In genomic region chr2:3449106-3449505, GRCh38 we compare ENCODE assay signal across 2 cellular contexts.
TF ChIP-seq lines count a peak whose summit lies in the region.

No MANE protein-coding gene starts in this region.

TF ChIP-seq in IMR-90, 13 proteins besides CTCF, POLR2A, EP300 and RAD21:
- TF ChIP-seq BHLHE40 (IDR thresholded peaks at IDR 0.05; ENCODE audit: low read depth, low read length) (no peak), CEBPB (IDR thresholded peaks at IDR 0.05; ENCODE audit: low read depth, low read length) (no peak), RCOR1 (IDR thresholded peaks at IDR 0.05; ENCODE audit: insufficient replicate concordance, low read length) (no peak), MXI1 (IDR thresholded peaks at IDR 0.05; ENCODE audit: borderline replicate concordance, low read depth, low read length) (no peak), NFE2L2 (IDR thresholded peaks at IDR 0.05; ENCODE audit: low read depth, low read length) (no peak), USF2 (IDR thresholded peaks at IDR 0.05; ENCODE audit: low read depth, low read length) (no peak), MAZ (IDR thresholded peaks at IDR 0.05; ENCODE audit: borderline replicate concordance, low read depth, low read length) (no peak), ELK1 (IDR thresholded peaks at IDR 0.05; ENCODE audit: borderline replicate concordance, low read depth, low read length) (no peak), CHD1 (IDR thresholded peaks at IDR 0.05; ENCODE audit: low read depth, low read length) (no peak), SMC3 (IDR thresholded peaks at IDR 0.05; ENCODE audit: low read depth, low read length) (no peak), MAFK (IDR thresholded peaks at IDR 0.05; ENCODE audit: low read depth, low read length) (no peak), FOS (IDR thresholded peaks at IDR 0.05; ENCODE audit: low read depth, low read length) (no peak), RFX5 (IDR thresholded peaks at IDR 0.05; ENCODE audit: low read depth, low read length) (no peak)

TF ChIP-seq in WTC11, 78 proteins besides CTCF, POLR2A, EP300 and RAD21:
- TF ChIP-seq ZMAT4 (CRISPR knock-in tag; IDR thresholded peaks at IDR 0.05) (no peak), MLX (CRISPR knock-in tag; IDR thresholded peaks at IDR 0.05) (no peak), ZNF232 (CRISPR knock-in tag; IDR thresholded peaks at IDR 0.05) (no peak), TEAD4 (CRISPR knock-in tag; IDR thresholded peaks at IDR 0.05) (no peak), TEAD1 (CRISPR knock-in tag; IDR thresholded peaks at IDR 0.05) (no peak), ZNF281 (CRISPR knock-in tag; IDR thresholded peaks at IDR 0.05) (no peak), PREB (CRISPR knock-in tag; IDR thresholded peaks at IDR 0.05; ENCODE audit: borderline replicate concordance) (no peak), OVOL2 (CRISPR knock-in tag; IDR thresholded peaks at IDR 0.05; ENCODE audit: borderline replicate concordance) (no peak), ATF6 (CRISPR knock-in tag; IDR thresholded peaks at IDR 0.05) (no peak), NFATC4 (CRISPR knock-in tag; IDR thresholded peaks at IDR 0.05) (no peak), STAT6 (CRISPR knock-in tag; conservative IDR thresholded peaks at IDR 0.05; ENCODE audit: low read depth) (no peak), ZNF263 (CRISPR knock-in tag; IDR thresholded peaks at IDR 0.05; ENCODE audit: low read depth) (no peak), ARID4B (CRISPR knock-in tag; IDR thresholded peaks at IDR 0.05; ENCODE audit: borderline replicate concordance) (no peak), FOXP1 (CRISPR knock-in tag; IDR thresholded peaks at IDR 0.05; ENCODE audit: borderline replicate concordance) (no peak)
